2 cellular contexts compared by ENCODE assay signal in the genomic region with DNA sequence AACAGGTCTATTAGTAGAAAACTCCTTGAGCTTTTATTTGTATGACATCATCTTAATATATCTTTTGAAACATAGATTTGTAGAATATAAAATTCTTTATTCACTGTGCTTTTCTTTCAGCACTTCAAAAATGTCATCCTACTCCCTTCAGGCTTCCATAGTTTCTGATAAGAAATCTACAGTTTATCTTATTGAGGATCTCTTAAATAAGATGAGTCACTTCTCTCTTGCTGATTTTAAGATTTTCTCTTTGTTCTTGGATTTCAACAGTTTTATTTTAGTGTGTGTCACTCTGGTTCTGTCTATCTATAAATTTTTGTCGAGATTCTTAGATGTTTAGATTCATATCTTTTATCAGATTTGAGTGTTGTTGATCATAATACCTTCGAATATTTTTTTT.
TF ChIP-seq lines count a peak whose summit lies in the region.

No MANE protein-coding gene starts in this region.

TF ChIP-seq in HepG2, 621 proteins besides CTCF, POLR2A, EP300 and RAD21 (continued from another document):
- TF ChIP-seq ATF7 (IDR thresholded peaks at IDR 0.05): peak; percentile 79
- TF ChIP-seq ATF7 (CRISPR knock-in tag; IDR thresholded peaks at IDR 0.05): no peak
TF ChIP-seq in HepG2: peak in this region for 1.

TF ChIP-seq in A549, 52 proteins besides CTCF, POLR2A, EP300 and RAD21 (continued from another document):
- TF ChIP-seq, protein P1, sequence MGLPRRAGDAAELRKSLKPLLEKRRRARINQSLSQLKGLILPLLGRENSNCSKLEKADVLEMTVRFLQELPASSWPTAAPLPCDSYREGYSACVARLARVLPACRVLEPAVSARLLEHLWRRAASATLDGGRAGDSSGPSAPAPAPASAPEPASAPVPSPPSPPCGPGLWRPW (IDR thresholded peaks at IDR 0.05): no peak
- no peak for TF ChIP-seq NR3C1 (IDR thresholded peaks at IDR 0.05)
